In genomic region chr16:81738831-81739496, GRCh38 we compare ENCODE assay signal across 10 cellular contexts. TPM values are rescaled to one million over a fixed set of nuclear protein-coding genes. Genes with fewer than 3 reads are reported as not detected.
DNase-seq lines count a peak whose midpoint lies in the region; ATAC-seq and TF ChIP-seq lines count a peak whose summit lies in the region.
"Had no signal": no experiment of that assay in that cellular context is flagged by ENCODE, and none has a peak within 500 bp of the region (broad histone marks: within the 10 kb centered on the region; RNA-seq: fewer than 3 reads in every experiment).

No MANE protein-coding gene starts in this region.

- H3K4me1 Mint-ChIP-seq in CD8-positive, alpha-beta memory T cell = peaks cover 4 to 7% (median 7%) of the 10 kb centered on the region in 3 donors

- no peak overlapping the region for H3K4me3 Mint-ChIP-seq in CD8-positive, alpha-beta memory T cell

- H3K27ac ChIP-seq in CD8-positive, alpha-beta memory T cell (ENCODE audit: low read depth, low read length) = no peak overlapping the region
- H3K27ac ChIP-seq: VCaP had no signal

- H3K9me3 ChIP-seq in CD8-positive, alpha-beta memory T cell (ENCODE audit: low read length) = no peaks in the 10 kb centered on the region
- H3K9me3 ChIP-seq: HAP-1 had no signal

- no peaks in the 10 kb centered on the region for H3K36me3 ChIP-seq in CD8-positive, alpha-beta memory T cell (ENCODE audit: insufficient read depth, low read length)
- H3K36me3 ChIP-seq: HAP-1 had no signal

- H3K4me1 ChIP-seq in CD8-positive, alpha-beta memory T cell (ENCODE audit: insufficient read depth, low read length) = peaks cover 8% of the 10 kb centered on the region

- POLR2A ChIA-PET in GM10248 (lab: Yijun Ruan, JAX) = no interaction called here
- POLR2A ChIA-PET in CD8-positive, alpha-beta memory T cell (lab: Charles Lee) = interaction anchor here (0.6 kb wide), 1 partner anchor 20 kb away, joined by 3 read pairs; no protein-coding TSS in a partner anchor

- H3K27ac Mint-ChIP-seq in CD8-positive, alpha-beta memory T cell = no peak overlapping the region

- peaks cover 0 to 8% of the 10 kb centered on the region in 2 donors for H3K27me3 Mint-ChIP-seq in CD8-positive, alpha-beta memory T cell

- DNase-seq in GM10248 (ENCODE audit: extremely low spot score) = peak; percentile 57
- DNase-seq in UCSD-AML1 (lab: John Stamatoyannopoulos, UW; ENCODE audit: unreplicated experiment) = peak; percentile 87
- peak; percentile 48 for DNase-seq in mucosa of gallbladder (ENCODE audit: low spot score)
- DNase-seq in 8988T = no peak
- DNase-seq in stimulated activated CD4-positive, alpha-beta T cell treated with anti-CD3 and anti-CD28 coated beads, Interleukin-15, amount 100 ng/mL, for 24 hours = no peak
- no peak for DNase-seq in CD8-positive, alpha-beta memory T cell
- no peak for DNase-seq in COLO829 (ENCODE audit: low spot score)

- no peak overlapping the region for H3K4me3 ChIP-seq in CD8-positive, alpha-beta memory T cell (ENCODE audit: low read length)
- H3K4me3 ChIP-seq: HAP-1 had no signal

- no peaks in the 10 kb centered on the region for H3K9me3 Mint-ChIP-seq in CD8-positive, alpha-beta memory T cell

- H3K27me3 ChIP-seq in CD8-positive, alpha-beta memory T cell (ENCODE audit: insufficient read depth, low read length, poor library complexity, severe bottlenecking) = no peaks in the 10 kb centered on the region

- ATAC-seq in HG03103 (IDR thresholded peaks at IDR 0.05; ENCODE audit: low read depth, unreplicated experiment) = peak; percentile 39

- CTCF ChIA-PET in GM10248 (lab: Yijun Ruan, JAX) = interaction anchor here (0.8 to 5.3 kb wide), 21 partner anchors 9 to 737 kb away, joined by 3 to 38 read pairs (median 4); no protein-coding TSS in a partner anchor
- CTCF ChIA-PET in CD8-positive, alpha-beta memory T cell (lab: Charles Lee) = interaction anchor here (1.1 to 2.4 kb wide), 8 partner anchors 9 to 534 kb away, joined by 3 to 19 read pairs (median 3); no protein-coding TSS in a partner anchor

- H3K36me3 Mint-ChIP-seq in CD8-positive, alpha-beta memory T cell = no peaks in the 10 kb centered on the region

- TF ChIP-seq CTCF in GM10248 (IDR thresholded peaks at IDR 0.05; ENCODE audit: control extremely low read depth, extremely low read depth, low read depth, missing control alignments) = no peak

RNA-seq across cellular contexts. Expression of gene PLCG2, which starts 40.1 kb away (rescaled TPM):
- total RNA-seq in mucosa of gallbladder = 130 TPM
- 10 to 100 TPM; 14.2 to 16.2 TPM for total RNA-seq in CD8-positive, alpha-beta memory T cell
- polyA plus RNA-seq in CD8-positive, alpha-beta memory T cell = 5.4 TPM

Comparison
In these comparisons a context has a peak if more than half of its experiments do, and no peak if none do; other contexts are left out.
1. DNase-seq: peak in GM10248 (single experiment), UCSD-AML1 (single experiment) and mucosa of gallbladder (single experiment); none in 8988T (single experiment), stimulated activated CD4-positive, alpha-beta T cell treated with anti-CD3 and anti-CD28 coated beads, Interleukin-15, amount 100 ng/mL, for 24 hours (single experiment), CD8-positive, alpha-beta memory T cell (0 of 5) and COLO829 (single experiment).